In the genomic region with DNA sequence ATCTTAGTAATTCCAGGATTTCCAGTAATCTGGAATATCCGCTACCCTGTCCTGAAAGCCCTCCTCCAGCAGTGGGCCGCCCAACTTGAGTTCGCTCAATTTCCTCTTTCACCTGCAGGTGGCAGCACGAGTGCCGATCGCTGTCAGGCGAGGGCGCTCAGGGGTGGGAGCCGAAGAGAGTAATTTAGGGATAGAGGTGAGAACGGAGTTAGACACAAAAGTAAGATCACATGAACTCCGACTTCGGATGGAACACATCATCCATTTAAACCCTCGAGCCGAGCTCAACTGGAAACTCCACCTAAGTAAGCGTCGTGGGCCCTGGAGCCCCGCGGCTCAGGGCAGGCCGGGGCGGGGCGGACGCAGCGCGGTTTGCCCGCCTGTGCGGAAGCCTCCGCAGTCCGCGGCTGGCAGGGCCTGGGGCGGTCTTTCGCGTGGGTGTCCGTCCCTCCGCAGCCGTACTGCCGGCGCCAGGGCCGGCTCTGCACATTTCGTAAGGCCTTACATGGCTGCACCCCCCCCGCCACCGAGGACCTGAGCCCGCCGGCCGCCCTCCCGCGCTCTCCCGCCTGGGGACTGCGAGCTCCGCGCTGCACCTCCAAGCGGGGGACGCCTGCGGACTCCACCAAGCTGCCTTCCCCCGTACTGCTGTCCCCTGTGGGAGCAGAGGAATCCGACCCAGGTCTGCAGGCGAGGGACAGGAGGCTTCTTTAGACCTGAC, we compare ENCODE assay signal across 1 cellular context.
A peak's percentile ranks its signal among the peaks of the same experiment; 100 is the strongest.
TF ChIP-seq lines count a peak whose summit lies in the region.

No MANE protein-coding gene starts in this region.

TF ChIP-seq in IMR-90, 13 proteins besides CTCF, POLR2A, EP300 and RAD21:
- TF ChIP-seq RCOR1 (IDR thresholded peaks at IDR 0.05; ENCODE audit: insufficient replicate concordance, low read length), result no peak
- no peak for TF ChIP-seq MXI1 (IDR thresholded peaks at IDR 0.05; ENCODE audit: borderline replicate concordance, low read depth, low read length)
- TF ChIP-seq MAZ (IDR thresholded peaks at IDR 0.05; ENCODE audit: borderline replicate concordance, low read depth, low read length), result peak; percentile 58; the same call in 1 of the 2 replicates
- TF ChIP-seq SMC3 (IDR thresholded peaks at IDR 0.05; ENCODE audit: low read depth, low read length), result peak; percentile 90
- no peak for TF ChIP-seq BHLHE40 (IDR thresholded peaks at IDR 0.05; ENCODE audit: low read depth, low read length)
- TF ChIP-seq CEBPB (IDR thresholded peaks at IDR 0.05; ENCODE audit: low read depth, low read length), result no peak
